In the genomic region with DNA sequence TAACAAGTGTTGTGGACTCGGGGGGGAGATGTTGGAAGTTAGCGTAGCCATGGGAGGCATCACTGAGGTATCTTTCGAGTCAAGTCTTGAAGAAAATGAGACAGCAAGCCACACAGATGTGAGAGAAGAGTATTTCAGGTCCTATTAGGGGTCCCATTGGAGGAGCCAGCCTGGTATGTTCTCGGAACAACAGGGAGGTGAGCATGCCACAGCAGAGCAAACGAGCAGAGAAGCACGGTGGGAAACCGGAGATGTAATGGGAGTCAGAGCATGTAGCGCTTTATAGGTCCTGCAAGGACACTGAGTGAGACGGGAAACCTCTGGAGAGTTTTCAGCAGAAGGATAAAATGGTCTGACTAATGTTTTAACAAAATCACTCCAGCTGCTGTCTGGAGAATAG, we compare ENCODE assay signal across 22 cellular contexts.
"Had no signal": no experiment of that assay in that cellular context is flagged by ENCODE, and none has a peak within 500 bp of the region (broad histone marks: within the 10 kb centered on the region; RNA-seq: fewer than 3 reads in every experiment).

No MANE protein-coding gene starts in this region.

- DNase-seq: colonic mucosa; dermis blood vessel endothelial cell; effector CD4-positive, alpha-beta T cell; foreskin melanocyte; head of caudate nucleus; kidney; left cardiac atrium; occipital lobe; right lobe of liver; spleen; stimulated activated CD4-positive, alpha-beta T cell treated with anti-CD3 and anti-CD28 coated beads, Interleukin-15, amount 100 ng/mL, for 24 hours; stimulated activated CD4-positive, alpha-beta T cell treated with anti-CD3 and anti-CD28 coated beads, Interleukin-1b, Interleukin-23, amount 100 ng/mL, for 48 hours; stimulated activated CD4-positive, alpha-beta T cell treated with anti-CD3 and anti-CD28 coated beads, Interleukin-4, amount 100 ng/mL, for 24 hours; tibial artery had no signal

- H3K36me3 ChIP-seq: colonic mucosa, neural progenitor cell, prostate gland had no signal

- H3K9ac ChIP-seq: neural progenitor cell, parathyroid adenoma had no signal

- H3K4me3 ChIP-seq: colonic mucosa, hepatocyte, neural progenitor cell, prostate gland, right lobe of liver, spleen, tibial artery, upper lobe of left lung, vagina had no signal

- H3K9me3 ChIP-seq: colonic mucosa, prostate gland, right lobe of liver, spleen, tibial artery, upper lobe of left lung, vagina had no signal

- H3K79me2 ChIP-seq: hepatocyte, parathyroid adenoma had no signal

- H3K27me3 ChIP-seq: colonic mucosa, hepatocyte, right lobe of liver, spleen, tibial artery, upper lobe of left lung, vagina had no signal

- FAIRE-seq: kidney had no signal

- H2AFZ ChIP-seq: hepatocyte, neural progenitor cell, parathyroid adenoma had no signal

- H3K4me2 ChIP-seq: hepatocyte, neural progenitor cell had no signal

- H3K4me1 ChIP-seq: colonic mucosa, parathyroid adenoma, prostate gland, vagina had no signal

- ATAC-seq: left cardiac atrium; natural killer cell treated with Interleukin-12 subunit alpha and Interleukin-12 subunit beta and Interleukin-15 and Interleukin-18, amount 100 ng/mL, for 72 hours; right lobe of liver; stimulated activated memory B cell treated with anti-CD40 and anti-IgM and Interleukin-4, amounts not matched to agents 10 μg/mL and 1 μg/mL and 100 μg/mL, for 72 hours had no signal

- H3K27ac ChIP-seq: colonic mucosa, hepatocyte, neural progenitor cell, parathyroid adenoma, prostate gland, right lobe of liver, spleen, tibial artery, upper lobe of left lung, vagina had no signal
